20 cellular contexts compared by ENCODE assay signal in genomic region chr3:58427661-58428361, GRCh38. TPM values are rescaled to one million over a fixed set of nuclear protein-coding genes. Genes with fewer than 3 reads are reported as not detected.
DNase-seq lines count a peak whose midpoint lies in the region; ATAC-seq and TF ChIP-seq lines count a peak whose summit lies in the region.
"Had no signal": no experiment of that assay in that cellular context is flagged by ENCODE, and none has a peak within 500 bp of the region (broad histone marks: within the 10 kb centered on the region; RNA-seq: fewer than 3 reads in every experiment).

No MANE protein-coding gene starts in this region.

- no peak overlapping the region for H3K56ac ChIP-seq in mesendoderm (ENCODE audit: low read length)

- peaks cover 25% of the 10 kb centered on the region for H3K36me3 Mint-ChIP-seq in activated CD8-positive, alpha-beta T cell treated with anti-CD3 and anti-CD28 coated beads for 36 hours (ENCODE audit: low read depth)
- peaks cover 54% of the 10 kb centered on the region for H3K36me3 Mint-ChIP-seq in activated CD8-positive, alpha-beta T cell treated with anti-CD3 and anti-CD28 coated beads, Interleukin-2, amount 10 ng/mL, durations not matched to agents 7 days and 5 days (ENCODE audit: low read depth)
- peaks cover 83% of the 10 kb centered on the region for H3K36me3 Mint-ChIP-seq in CD8-positive, alpha-beta T cell
- peaks cover 50% of the 10 kb centered on the region for H3K36me3 Mint-ChIP-seq in nephron progenitor cell (ENCODE audit: low read depth)

- CTCF ChIA-PET in activated CD8-positive, alpha-beta T cell treated with anti-CD3 and anti-CD28 coated beads for 36 hours (lab: Charles Lee), result interaction anchor here (0.9 to 2.7 kb wide), 2 partner anchors 13 to 120 kb away, joined by 3 to 13 read pairs; no protein-coding TSS in a partner anchor
- CTCF ChIA-PET in activated CD8-positive, alpha-beta T cell treated with anti-CD3 and anti-CD28 coated beads, Interleukin-2, amount 10 ng/mL, durations not matched to agents 7 days and 5 days (lab: Charles Lee), result interaction anchor here (2.5 kb wide), 1 partner anchor 12 kb away, joined by 14 read pairs; no protein-coding TSS in a partner anchor
- CTCF ChIA-PET in CD8-positive, alpha-beta T cell (lab: Charles Lee), result interaction anchor here (0.6 to 2.3 kb wide), 3 partner anchors 12 to 64 kb away, joined by 3 to 9 read pairs (median 3); partner anchors contain the start of gene KCTD6

- H3K27me3 ChIP-seq in CD8-positive, alpha-beta T cell (ENCODE audit: insufficient read depth, low read length), result no peaks in the 10 kb centered on the region
- H3K27me3 ChIP-seq in mesendoderm (ENCODE audit: insufficient read depth, low read length, poor library complexity), result no peaks in the 10 kb centered on the region
- H3K27me3 ChIP-seq: SJCRH30 had no signal

- no peak for ATAC-seq in activated CD8-positive, alpha-beta T cell treated with anti-CD3 and anti-CD28 coated beads for 36 hours
- no peak for ATAC-seq in activated CD8-positive, alpha-beta T cell treated with anti-CD3 and anti-CD28 coated beads, Interleukin-2, amount 10 ng/mL, durations not matched to agents 7 days and 5 days
- no peak for ATAC-seq in CD8-positive, alpha-beta T cell
- ATAC-seq: GM23338, PC-3 had no signal

- no peak overlapping the region for H3K23ac ChIP-seq in mesendoderm (ENCODE audit: low read length)

- no peaks in the 10 kb centered on the region for H3K9me3 ChIP-seq in CD8-positive, alpha-beta T cell (ENCODE audit: low read length)
- H3K9me3 ChIP-seq: SJCRH30 had no signal

- no peak overlapping the region for H3K4me2 ChIP-seq in mesendoderm (ENCODE audit: low read length)
- H3K4me2 ChIP-seq: GM23338 had no signal

- H2BK120ac ChIP-seq in mesendoderm (ENCODE audit: low read depth, low read length), result no peak overlapping the region

- H2AK5ac ChIP-seq in mesendoderm (ENCODE audit: low read length), result no peak overlapping the region

- no peaks in the 10 kb centered on the region for H3K9me3 Mint-ChIP-seq in activated CD8-positive, alpha-beta T cell treated with anti-CD3 and anti-CD28 coated beads for 36 hours
- no peaks in the 10 kb centered on the region for H3K9me3 Mint-ChIP-seq in activated CD8-positive, alpha-beta T cell treated with anti-CD3 and anti-CD28 coated beads, Interleukin-2, amount 10 ng/mL, durations not matched to agents 7 days and 5 days (ENCODE audit: insufficient read depth)
- no peaks in the 10 kb centered on the region for H3K9me3 Mint-ChIP-seq in CD8-positive, alpha-beta T cell
- no peaks in the 10 kb centered on the region for H3K9me3 Mint-ChIP-seq in nephron progenitor cell
- H3K9me3 Mint-ChIP-seq: GM23338 had no signal

- H3K4ac ChIP-seq in mesendoderm (ENCODE audit: low read depth, low read length), result no peak overlapping the region

- H3K27ac ChIP-seq in CD8-positive, alpha-beta T cell (ENCODE audit: low read depth, low read length), result no peak overlapping the region
- H3K27ac ChIP-seq in VCaP (peak overlapping the region; percentile 65), mesendoderm (ENCODE audit: low read depth, low read length) (no peak overlapping the region)
- H3K27ac ChIP-seq: SJCRH30 had no signal

- no peak for DNase-seq in activated CD8-positive, alpha-beta T cell treated with anti-CD3 and anti-CD28 coated beads for 36 hours
- DNase-seq in activated CD8-positive, alpha-beta T cell treated with anti-CD3 and anti-CD28 coated beads, Interleukin-2, amount 10 ng/mL, durations not matched to agents 7 days and 5 days, result no peak
- DNase-seq in CD8-positive, alpha-beta T cell, result no peak
- DNase-seq in nephron progenitor cell (no peak), HT-29 (ENCODE audit: low spot score) (no peak), mesendoderm (no peak), HPDE6-E6E7 (ENCODE audit: extremely low spot score) (no peak)
- DNase-seq: C1 segment of cervical spinal cord, COR-L47, GF-D8, IMR-90, NCI-H1417 treated with DMSO at 0.1 percent for 48 hours, NCI-H1930, NCI-H2171, NCI-H446, NCI-H748 treated with DMSO at 0.1 percent for 48 hours, PC-3, SJCRH30 had no signal

- no CpG with 5 or more reads among the region's 7 CpGs for WGBS in mesendoderm (ENCODE audit: extremely low coverage, insufficient coverage, low lambda C conversion rate)

- no peak overlapping the region for H3K9ac ChIP-seq in mesendoderm (ENCODE audit: low read length)

- TF ChIP-seq CTCF in activated CD8-positive, alpha-beta T cell treated with anti-CD3 and anti-CD28 coated beads for 36 hours (IDR thresholded peaks at IDR 0.05), result no peak
- TF ChIP-seq CTCF in CD8-positive, alpha-beta T cell (IDR thresholded peaks at IDR 0.05), result no peak
- TF ChIP-seq CTCF in VCaP (conservative IDR thresholded peaks at IDR 0.05), result no peak
- no peak for TF ChIP-seq CTCF in nephron progenitor cell (IDR thresholded peaks at IDR 0.05)

- H2BK5ac ChIP-seq in mesendoderm (ENCODE audit: low read length), result no peak overlapping the region

- POLR2A ChIA-PET in activated CD8-positive, alpha-beta T cell treated with anti-CD3 and anti-CD28 coated beads for 36 hours (lab: Charles Lee), result no interaction called here
- POLR2A ChIA-PET in activated CD8-positive, alpha-beta T cell treated with anti-CD3 and anti-CD28 coated beads, Interleukin-2, amount 10 ng/mL, durations not matched to agents 7 days and 5 days (lab: Charles Lee), result no interaction called here
- POLR2A ChIA-PET in CD8-positive, alpha-beta T cell (lab: Charles Lee), result no interaction called here

- peaks cover 10% of the 10 kb centered on the region for H3K4me1 ChIP-seq in CD8-positive, alpha-beta T cell (ENCODE audit: insufficient read depth, low read length)
- H3K4me1 ChIP-seq in mesendoderm (ENCODE audit: control insufficient read depth, low read depth, low read length), result no peaks in the 10 kb centered on the region
- H3K4me1 ChIP-seq: SJCRH30 had no signal

- H3K27me3 Mint-ChIP-seq in activated CD8-positive, alpha-beta T cell treated with anti-CD3 and anti-CD28 coated beads for 36 hours, result no peaks in the 10 kb centered on the region
- H3K27me3 Mint-ChIP-seq in activated CD8-positive, alpha-beta T cell treated with anti-CD3 and anti-CD28 coated beads, Interleukin-2, amount 10 ng/mL, durations not matched to agents 7 days and 5 days (ENCODE audit: low read depth), result no peaks in the 10 kb centered on the region
- H3K27me3 Mint-ChIP-seq in CD8-positive, alpha-beta T cell (ENCODE audit: low read depth), result no peaks in the 10 kb centered on the region
- H3K27me3 Mint-ChIP-seq in nephron progenitor cell (ENCODE audit: low read depth, poor library complexity), result no peaks in the 10 kb centered on the region

- no peak overlapping the region for H4K5ac ChIP-seq in mesendoderm (ENCODE audit: low read length)

- peaks cover 5% of the 10 kb centered on the region for H3K79me1 ChIP-seq in mesendoderm (ENCODE audit: low read length)

- H3K4me3 Mint-ChIP-seq in activated CD8-positive, alpha-beta T cell treated with anti-CD3 and anti-CD28 coated beads for 36 hours, result no peak overlapping the region
- H3K4me3 Mint-ChIP-seq in activated CD8-positive, alpha-beta T cell treated with anti-CD3 and anti-CD28 coated beads, Interleukin-2, amount 10 ng/mL, durations not matched to agents 7 days and 5 days, result no peak overlapping the region
- H3K4me3 Mint-ChIP-seq in CD8-positive, alpha-beta T cell, result no peak overlapping the region
- no peak overlapping the region for H3K4me3 Mint-ChIP-seq in nephron progenitor cell
- H3K4me3 Mint-ChIP-seq: GM23338 had no signal

- H3K79me2 ChIP-seq in mesendoderm (ENCODE audit: control insufficient read depth, insufficient read depth, low read length), result peaks cover 19% of the 10 kb centered on the region

- no peak overlapping the region for H3K18ac ChIP-seq in mesendoderm (ENCODE audit: low read length)

- H3K36me3 ChIP-seq in CD8-positive, alpha-beta T cell (ENCODE audit: insufficient read depth, low read length), result peaks cover 48% of the 10 kb centered on the region
- peaks cover 13% of the 10 kb centered on the region for H3K36me3 ChIP-seq in mesendoderm (ENCODE audit: control insufficient read depth, insufficient read depth, low read length)

- intact Hi-C loops in activated CD8-positive, alpha-beta T cell treated with anti-CD3 and anti-CD28 coated beads for 36 hours (cut with micrococcal nuclease), result no loop called here
- intact Hi-C loops in CD8-positive, alpha-beta T cell (cut with DNase I, micrococcal nuclease), result loop anchor here in 1 of 2 experiments (10.0 kb wide), 1 partner anchor 313 kb away; no protein-coding TSS in a partner anchor

- no peak overlapping the region for H4K8ac ChIP-seq in mesendoderm (ENCODE audit: low read depth, low read length)

- peaks cover 12% of the 10 kb centered on the region for H3K4me1 Mint-ChIP-seq in activated CD8-positive, alpha-beta T cell treated with anti-CD3 and anti-CD28 coated beads for 36 hours (ENCODE audit: low read depth)
- peaks cover 7% of the 10 kb centered on the region for H3K4me1 Mint-ChIP-seq in activated CD8-positive, alpha-beta T cell treated with anti-CD3 and anti-CD28 coated beads, Interleukin-2, amount 10 ng/mL, durations not matched to agents 7 days and 5 days (ENCODE audit: low read depth)
- H3K4me1 Mint-ChIP-seq in CD8-positive, alpha-beta T cell (ENCODE audit: low read depth), result peaks cover 11% of the 10 kb centered on the region
- peaks cover 12% of the 10 kb centered on the region for H3K4me1 Mint-ChIP-seq in nephron progenitor cell

- H2BK15ac ChIP-seq in mesendoderm (replicated peaks; ENCODE audit: low read depth), result no peak overlapping the region

- no peak overlapping the region for H3K4me3 ChIP-seq in CD8-positive, alpha-beta T cell (ENCODE audit: low read depth, low read length)
- no peak overlapping the region for H3K4me3 ChIP-seq in mesendoderm (ENCODE audit: low read length)
- H3K4me3 ChIP-seq: GM23338, SJCRH30 had no signal

- H3K27ac Mint-ChIP-seq in activated CD8-positive, alpha-beta T cell treated with anti-CD3 and anti-CD28 coated beads for 36 hours, result peak overlapping the region; percentile 5
- H3K27ac Mint-ChIP-seq in activated CD8-positive, alpha-beta T cell treated with anti-CD3 and anti-CD28 coated beads, Interleukin-2, amount 10 ng/mL, durations not matched to agents 7 days and 5 days, result no peak overlapping the region
- peak overlapping the region; percentile 38 for H3K27ac Mint-ChIP-seq in CD8-positive, alpha-beta T cell
- peak overlapping the region; percentile 27 for H3K27ac Mint-ChIP-seq in nephron progenitor cell
- H3K27ac Mint-ChIP-seq: GM23338 had no signal

RNA-seq across cellular contexts. Expression of gene PDHB, which starts 5.8 kb away (rescaled TPM):
- 10 to 100 TPM; 53.9 to 58.8 TPM for total RNA-seq in activated CD8-positive, alpha-beta T cell treated with anti-CD3 and anti-CD28 coated beads for 36 hours
- total RNA-seq in activated CD8-positive, alpha-beta T cell treated with anti-CD3 and anti-CD28 coated beads, Interleukin-2, amount 10 ng/mL, durations not matched to agents 7 days and 5 days, result 10 to 100 TPM; 48.9 to 50.3 TPM
- 10 to 100 TPM; 32.5 to 33.2 TPM for total RNA-seq in CD8-positive, alpha-beta T cell
- total RNA-seq in HT-29 (2014; rRNA removed; shearing (Covaris generic)), result 34.2 and 47.8 TPM in 2 replicates
- polyA plus RNA-seq in mesendoderm (2013, experiment 1 of 2), result 316 TPM
- 310 TPM for polyA plus RNA-seq in mesendoderm (2013, experiment 2 of 2)
